In genomic region chr7:133482626-133483025, GRCh38 we compare ENCODE assay signal across 17 cellular contexts.
"Had no signal": no experiment of that assay in that cellular context is flagged by ENCODE, and none has a peak within 500 bp of the region (broad histone marks: within the 10 kb centered on the region; RNA-seq: fewer than 3 reads in every experiment).

No MANE protein-coding gene starts in this region.

- H3K27ac Mint-ChIP-seq: activated CD4-positive, alpha-beta T cell treated with anti-CD3 and anti-CD28 coated beads, Interleukin-2, amount 10 ng/mL, durations not matched to agents 24 days and 14 days; activated naive CD8-positive, alpha-beta T cell; mesothelial cell of epicardium; T-helper 1 cell treated with Interleukin-12 subunit alpha and Interleukin-12 subunit beta and Interleukin-4 antibody, amounts not matched to agents 30 μg/mL and 1 μg/mL, for 36 hours had no signal

- DNase-seq: activated CD4-positive, alpha-beta T cell treated with anti-CD3 and anti-CD28 coated beads, Interleukin-2, amount 10 ng/mL, durations not matched to agents 24 days and 14 days; activated effector memory CD4-positive, alpha-beta T cell treated with Interleukin-2 at 50 U/mL for 16 hours; activated T-cell treated with anti-CD3 and anti-CD28 coated beads for 4 hours; amniotic stem cell; caudate nucleus; effector CD4-positive, alpha-beta T cell; foreskin fibroblast; left cardiac atrium; lower lobe of right lung; sigmoid colon; stimulated activated CD4-positive, alpha-beta T cell treated with anti-CD3 and anti-CD28 coated beads, Interleukin-1b, Interleukin-23, amount 100 ng/mL, for 48 hours; thyroid gland had no signal

- H3K9me3 Mint-ChIP-seq: activated CD4-positive, alpha-beta T cell treated with anti-CD3 and anti-CD28 coated beads, Interleukin-2, amount 10 ng/mL, durations not matched to agents 24 days and 14 days; T-helper 1 cell treated with Interleukin-12 subunit alpha and Interleukin-12 subunit beta and Interleukin-4 antibody, amounts not matched to agents 30 μg/mL and 1 μg/mL, for 36 hours had no signal

- H3K4me3 ChIP-seq: coronary artery, lower lobe of right lung, sigmoid colon, thyroid gland had no signal

- H2AFZ ChIP-seq: parathyroid adenoma had no signal

- H3K79me2 ChIP-seq: parathyroid adenoma had no signal

- H3K4me3 Mint-ChIP-seq: activated CD4-positive, alpha-beta T cell treated with anti-CD3 and anti-CD28 coated beads, Interleukin-2, amount 10 ng/mL, durations not matched to agents 24 days and 14 days; mesothelial cell of epicardium; T-helper 1 cell treated with Interleukin-12 subunit alpha and Interleukin-12 subunit beta and Interleukin-4 antibody, amounts not matched to agents 30 μg/mL and 1 μg/mL, for 36 hours had no signal

- ATAC-seq: left cardiac atrium, lower lobe of right lung had no signal

- H3K4me1 ChIP-seq: lower lobe of right lung, parathyroid adenoma, thyroid gland had no signal

- H3K27me3 Mint-ChIP-seq: activated CD4-positive, alpha-beta T cell treated with anti-CD3 and anti-CD28 coated beads, Interleukin-2, amount 10 ng/mL, durations not matched to agents 24 days and 14 days; activated naive CD8-positive, alpha-beta T cell had no signal

- H3K27ac ChIP-seq: coronary artery, lower lobe of right lung, parathyroid adenoma, sigmoid colon, thyroid gland had no signal

- H3K9ac ChIP-seq: parathyroid adenoma had no signal

- H3K27me3 ChIP-seq: sigmoid colon, thyroid gland had no signal

- H3K9me3 ChIP-seq: lower lobe of right lung, sigmoid colon, thyroid gland had no signal

- H3K36me3 ChIP-seq: sigmoid colon, thyroid gland had no signal
